8 cellular contexts compared by ENCODE assay signal in the genomic region with DNA sequence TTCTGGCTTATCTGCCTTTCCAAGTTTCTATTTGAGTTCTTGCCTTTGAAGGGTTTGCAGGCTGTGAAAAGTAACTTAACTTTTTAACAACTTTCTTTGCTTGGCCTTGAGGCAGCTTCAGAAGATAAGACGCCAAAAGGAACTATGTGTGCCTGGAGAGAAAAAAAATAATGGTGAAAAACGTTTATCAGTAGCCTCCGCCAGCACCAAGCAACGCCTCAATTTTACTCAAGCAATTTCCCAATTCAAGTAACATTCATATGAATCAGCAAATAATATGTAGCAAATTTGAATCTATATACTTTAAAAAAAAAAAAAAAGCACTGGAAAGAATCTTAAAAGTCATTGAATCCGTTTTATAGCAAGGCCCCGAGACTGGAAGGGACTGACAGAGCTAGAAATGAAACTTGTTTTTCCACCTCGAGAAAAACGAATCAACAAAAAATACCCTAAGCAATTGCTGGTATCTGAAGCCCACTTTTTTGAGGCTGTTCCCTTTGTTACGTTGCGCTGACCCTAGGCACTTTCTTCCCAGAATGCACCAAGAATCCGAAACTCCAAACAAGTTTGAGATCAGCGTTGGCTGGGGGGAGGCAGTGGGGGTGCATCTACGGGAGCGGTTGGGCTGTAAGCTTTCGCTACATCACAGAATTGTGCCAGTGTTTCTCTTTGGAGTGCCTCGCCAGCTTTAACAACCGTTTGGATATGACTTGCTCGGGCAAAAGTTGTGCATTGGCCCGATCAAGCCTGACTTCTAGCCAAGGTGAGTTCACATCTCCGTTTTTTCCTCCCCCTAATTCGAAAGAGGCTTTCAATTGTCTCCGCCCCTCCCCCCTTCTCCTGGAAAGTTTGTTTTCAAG. TPM values are rescaled to one million over a fixed set of nuclear protein-coding genes. Genes with fewer than 3 reads are reported as not detected.
A peak's percentile ranks its signal among the peaks of the same experiment; 100 is the strongest.
DNase-seq lines count a peak whose midpoint lies in the region; TF ChIP-seq lines count a peak whose summit lies in the region.

No MANE protein-coding gene starts in this region.

- no peaks in the 10 kb centered on the region for H3K9me2 ChIP-seq in Loucy (replicated peaks; ENCODE audit: low read depth, low read length)

- DNase-seq in Calu3 (peak; percentile 43), amniotic epithelial cell (ENCODE audit: low read depth) (peak; percentile 89), NCI-H82 (lab: John Stamatoyannopoulos, UW) (no peak), NCI-H2171 treated with DMSO at 0.1 percent for 48 hours (lab: John Stamatoyannopoulos, UW) (no peak)
- peak; percentile 21 to 23 for DNase-seq in stimulated activated CD4-positive, alpha-beta T cell treated with anti-CD3 and anti-CD28 coated beads, Interleukin-15, amount 100 ng/mL, for 48 hours (ENCODE audit: low read depth in 2 of 2)
- DNase-seq in activated CD4-positive, CD25-positive, alpha-beta regulatory T cell treated with anti-CD3 and anti-CD28 coated beads, Interleukin-2, amount 50 U/mL, for 72 hours, result no peak

- no peaks in the 10 kb centered on the region for H3K9me3 Mint-ChIP-seq in Calu3 (ENCODE audit: low read depth, unreplicated experiment)

- H3K36me3 Mint-ChIP-seq in Calu3 (ENCODE audit: insufficient read depth, unreplicated experiment), result peaks cover 55% of the 10 kb centered on the region

- H3K9me3 ChIP-seq in Loucy (ENCODE audit: insufficient read depth, low read depth, low read length) (no peaks in the 10 kb centered on the region), iPS-18a (ENCODE audit: control insufficient read depth, low read depth, low read length) (no peaks in the 10 kb centered on the region)

- peaks cover 25% of the 10 kb centered on the region for H3K79me2 ChIP-seq in Loucy (ENCODE audit: insufficient read depth, low read length)

- H3K27ac ChIP-seq in iPS-18a (ENCODE audit: low read length), result peak overlapping the region; percentile 98

- TF ChIP-seq CTCF in Calu3 (IDR thresholded peaks at IDR 0.05; ENCODE audit: unreplicated experiment) (no peak), Loucy (conservative IDR thresholded peaks at IDR 0.05; ENCODE audit: low read length) (no peak)

- H3K4me1 ChIP-seq in Loucy (ENCODE audit: insufficient read depth, low read length, poor library complexity, severe bottlenecking), result peaks cover 14% of the 10 kb centered on the region
- H3K4me1 ChIP-seq in iPS-18a (ENCODE audit: control insufficient read depth, low read depth, low read length), result peaks cover 29% of the 10 kb centered on the region

- H3K4me3 Mint-ChIP-seq in Calu3 (ENCODE audit: low read depth, unreplicated experiment), result peak overlapping the region; percentile 92

- TSS peak; percentile 0 for BruUV-seq in Calu3 (replicated peaks; lab: Mats Ljungman, UMichigan)

- H3K4me3 ChIP-seq in Loucy (ENCODE audit: low read length, poor library complexity, severe bottlenecking) (peak overlapping the region; percentile 92), iPS-18a (ENCODE audit: low read length) (peak overlapping the region; percentile 72)

- peak overlapping the region; percentile 80 for H2AFZ ChIP-seq in Loucy (ENCODE audit: low read length)

- H3K27me3 Mint-ChIP-seq in Calu3 (ENCODE audit: unreplicated experiment), result no peaks in the 10 kb centered on the region

- H3K9ac ChIP-seq in Loucy (ENCODE audit: low read depth, low read length, poor library complexity, severe bottlenecking) (peak overlapping the region; percentile 95), iPS-18a (ENCODE audit: low read length) (peak overlapping the region; percentile 96)

- peak overlapping the region; percentile 89 for H3K4me2 ChIP-seq in Loucy (ENCODE audit: low read depth, low read length, poor library complexity, severe bottlenecking)

- CTCF ChIA-PET in Calu3 (lab: Charles Lee), result interaction anchor here (0.6 to 1.8 kb wide), 12 partner anchors 11 to 279 kb away, joined by 3 to 8 read pairs (median 6); no protein-coding TSS in a partner anchor

- no peaks in the 10 kb centered on the region for H4K20me1 ChIP-seq in Loucy (ENCODE audit: insufficient read depth, low read length, poor library complexity, severe bottlenecking)

- H3K27ac Mint-ChIP-seq in Calu3 (ENCODE audit: unreplicated experiment), result peak overlapping the region; percentile 95

- H3K27me3 ChIP-seq in Loucy (ENCODE audit: insufficient read depth, low read length, poor library complexity, severe bottlenecking) (no peaks in the 10 kb centered on the region), iPS-18a (ENCODE audit: control insufficient read depth, insufficient read depth, low read length) (no peaks in the 10 kb centered on the region)

- H3K4me1 Mint-ChIP-seq in Calu3 (ENCODE audit: low read depth, unreplicated experiment), result peaks cover 7% of the 10 kb centered on the region

- H3F3A ChIP-seq in Loucy (ENCODE audit: low read depth), result no peaks in the 10 kb centered on the region

- no peaks in the 10 kb centered on the region for H3K36me3 ChIP-seq in Loucy (ENCODE audit: insufficient read depth, low read length)
- H3K36me3 ChIP-seq in iPS-18a (ENCODE audit: control insufficient read depth, low read depth, low read length), result no peaks in the 10 kb centered on the region

- intact Hi-C loops in Calu3 (cut with micrococcal nuclease; ENCODE audit: unreplicated experiment), result loop anchor here (2.0 to 5.0 kb wide), 2 partner anchors 35 to 164 kb away; no protein-coding TSS in a partner anchor

RNA-seq across cellular contexts. Expression of gene TGIF1, which starts 2.7 kb away (rescaled TPM):
- 129 and 139 TPM in 2 replicates for total RNA-seq in Calu3 (2022)

Comparison
In these comparisons a context has a peak if more than half of its experiments do, and no peak if none do; other contexts are left out.
1. DNase-seq: peak in Calu3 (single experiment), amniotic epithelial cell (single experiment) and stimulated activated CD4-positive, alpha-beta T cell treated with anti-CD3 and anti-CD28 coated beads, Interleukin-15, amount 100 ng/mL, for 48 hours (2 of 2); none in activated CD4-positive, CD25-positive, alpha-beta regulatory T cell treated with anti-CD3 and anti-CD28 coated beads, Interleukin-2, amount 50 U/mL, for 72 hours (single experiment), NCI-H82 (single experiment) and NCI-H2171 treated with DMSO at 0.1 percent for 48 hours (single experiment).